ENCODE assay signal across 24 cellular contexts in the genomic region with DNA sequence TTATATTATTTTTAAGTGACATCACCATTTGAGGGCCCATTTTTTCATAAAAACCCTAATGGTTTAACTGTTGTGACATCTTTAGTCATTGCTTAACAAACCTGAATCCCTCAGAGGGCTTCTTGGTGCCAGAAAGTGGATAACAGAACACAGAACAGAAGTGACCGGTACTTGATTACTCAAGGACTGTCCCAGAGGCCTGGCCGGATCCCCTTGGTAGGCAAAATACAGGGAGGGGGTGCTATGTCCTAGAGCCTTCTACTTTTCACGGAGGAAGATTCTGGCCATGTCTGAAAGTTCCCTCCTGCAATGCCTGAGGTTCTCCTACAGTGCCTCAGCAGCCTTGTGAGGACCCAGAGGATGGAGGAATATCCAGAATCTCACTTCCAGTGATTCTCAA.
DNase-seq lines count a peak whose midpoint lies in the region; ATAC-seq and TF ChIP-seq lines count a peak whose summit lies in the region.
"Had no signal": no experiment of that assay in that cellular context is flagged by ENCODE, and none has a peak within 500 bp of the region (broad histone marks: within the 10 kb centered on the region; RNA-seq: fewer than 3 reads in every experiment).

No MANE protein-coding gene starts in this region.

- no peak overlapping the region for H3K56ac ChIP-seq in IMR-90 (ENCODE audit: extremely low read depth, insufficient read depth, low read length)

- no peak overlapping the region for H4K5ac ChIP-seq in IMR-90 (ENCODE audit: low read depth, low read length)

- H3K9me3 Mint-ChIP-seq in endodermal cell = no peaks in the 10 kb centered on the region
- H3K9me3 Mint-ChIP-seq: CD4-positive, alpha-beta memory T cell; CD4-positive, CD25-positive, alpha-beta regulatory T cell; CD8-positive, alpha-beta memory T cell had no signal

- 0 out of 2 replicates have a peak, but pooled peaks cover 3% of the 10 kb centered on the region for H3K9me1 ChIP-seq in IMR-90 (ENCODE audit: insufficient read depth, low read length)

- H2BK20ac ChIP-seq in IMR-90 (ENCODE audit: low read depth, low read length) = no peak overlapping the region

- H3K27ac ChIP-seq in IMR-90 (ENCODE audit: insufficient read depth, low read length) (no peak overlapping the region), osteoblast (ENCODE audit: low read depth, low read length) (no peak overlapping the region), thyroid gland (peak overlapping the region in 2 of 3 donors; percentile 65 to 78), endodermal cell (ENCODE audit: low read depth, low read length) (no peak overlapping the region)
- H3K27ac ChIP-seq: BLaER1 had no signal

- H3K18ac ChIP-seq in IMR-90 (ENCODE audit: low read depth, low read length) = no peak overlapping the region

- TF ChIP-seq POLR2A in IMR-90 (IDR thresholded peaks at IDR 0.05; ENCODE audit: low read depth, low read length) = no peak
- TF ChIP-seq POLR2A in thyroid gland (IDR thresholded peaks at IDR 0.05) = peak in 1 of 2 donors; percentile 5

- in situ Hi-C loops in IMR-90 (cut with MboI; ENCODE audit: low sequenced_read_pairs) (loop anchor here (10.0 kb wide), 1 partner anchor 891 kb away; no protein-coding TSS in a partner anchor), GM13976 (cut with MboI; ENCODE audit: low sequenced_read_pairs, unreplicated experiment) (loop anchor here (25.0 kb wide), 1 partner anchor 878 kb away; no protein-coding TSS in a partner anchor)

- H3K4me3 Mint-ChIP-seq in endodermal cell = no peak overlapping the region
- H3K4me3 Mint-ChIP-seq: CD14-positive monocyte; CD4-positive, alpha-beta memory T cell; CD4-positive, CD25-positive, alpha-beta regulatory T cell; CD8-positive, alpha-beta memory T cell had no signal

- WGBS in IMR-90 (ENCODE audit: extremely low coverage in 2 of 2, insufficient read length in 1 of 2), 2 experiments = no CpG with 5 or more reads among the region's 3 CpGs
- 36 to 47% methylated on average over 3 of the region's 3 CpGs for WGBS in thyroid gland, 2 donors
- WGBS in endodermal cell (ENCODE audit: insufficient coverage in 1 of 2, insufficient read length in 1 of 2), 2 experiments = 91 to 93% methylated on average over 3 of the region's 3 CpGs

- peaks cover 11% of the 10 kb centered on the region for H3K4me1 Mint-ChIP-seq in endodermal cell
- H3K4me1 Mint-ChIP-seq: CD14-positive monocyte had no signal

- peaks cover 3% of the 10 kb centered on the region; the same call in 1 of the 2 replicates for H3K4me1 ChIP-seq in IMR-90 (ENCODE audit: control insufficient read depth, insufficient read depth, low read length)
- peaks cover 6% of the 10 kb centered on the region for H3K4me1 ChIP-seq in osteoblast (ENCODE audit: insufficient read depth, low read length)
- H3K4me1 ChIP-seq in thyroid gland = peaks cover 43 to 56% of the 10 kb centered on the region in 2 donors
- no peaks in the 10 kb centered on the region for H3K4me1 ChIP-seq in endodermal cell (ENCODE audit: control insufficient read depth, insufficient read depth, low read length)

- no peaks in the 10 kb centered on the region for H4K20me1 ChIP-seq in IMR-90 (ENCODE audit: insufficient read depth, low read length)
- H4K20me1 ChIP-seq in osteoblast (ENCODE audit: insufficient read depth, low read length) = no peaks in the 10 kb centered on the region
- H4K20me1 ChIP-seq: BLaER1 had no signal

- no peak for ATAC-seq in IMR-90 (ENCODE audit: low read depth)
- ATAC-seq: GM12878 had no signal

- H3K27me3 Mint-ChIP-seq in endodermal cell (ENCODE audit: insufficient read depth) = no peaks in the 10 kb centered on the region
- H3K27me3 Mint-ChIP-seq: CD4-positive, alpha-beta memory T cell; CD4-positive, CD25-positive, alpha-beta regulatory T cell had no signal

- no peak overlapping the region for H3K9ac ChIP-seq in IMR-90 (ENCODE audit: low read depth, low read length)
- no peak overlapping the region for H3K9ac ChIP-seq in endodermal cell (ENCODE audit: extremely low read depth, low read length, poor library complexity, severe bottlenecking)
- H3K9ac ChIP-seq: BLaER1 had no signal

- dilution Hi-C loops in IMR-90 (cut with HindIII; ENCODE audit: low sequenced_read_pairs, unreplicated experiment) = no loop called here

- POLR2A ChIA-PET in IMR-90 (lab: Charles Lee; ENCODE audit: unreplicated experiment) = interaction anchor here (0.5 kb wide), 1 partner anchor 45 kb away, joined by 3 read pairs; no protein-coding TSS in a partner anchor

- H2AK9ac ChIP-seq in IMR-90 (replicated peaks; ENCODE audit: low read depth, low read length, poor library complexity) = peak overlapping the region; percentile 52

- no peak overlapping the region for H3K4ac ChIP-seq in IMR-90 (ENCODE audit: low read depth, low read length)

- no peaks in the 10 kb centered on the region for H3K36me3 Mint-ChIP-seq in endodermal cell (ENCODE audit: low read depth)
- H3K36me3 Mint-ChIP-seq: CD14-positive monocyte; CD4-positive, alpha-beta memory T cell; CD4-positive, CD25-positive, alpha-beta regulatory T cell; CD8-positive, alpha-beta memory T cell had no signal

- no peak overlapping the region for H3K27ac Mint-ChIP-seq in endodermal cell
- H3K27ac Mint-ChIP-seq: CD14-positive monocyte; CD4-positive, alpha-beta memory T cell; CD4-positive, CD25-positive, alpha-beta regulatory T cell; CD8-positive, alpha-beta memory T cell had no signal

- H3K4me2 ChIP-seq in IMR-90 (ENCODE audit: low read depth, low read length) (no peak overlapping the region), osteoblast (ENCODE audit: insufficient read depth, low read length) (no peak overlapping the region)
- H3K4me2 ChIP-seq: BLaER1 had no signal

- no peak overlapping the region for H2BK120ac ChIP-seq in IMR-90 (ENCODE audit: low read depth, low read length)

- no TSS peak for BruUV-seq in IMR-90 (replicated peaks; lab: Mats Ljungman, UMichigan)

- no peaks in the 10 kb centered on the region for H3K27me3 ChIP-seq in IMR-90 (ENCODE audit: control insufficient read depth, insufficient read depth, low read length)
- no peaks in the 10 kb centered on the region for H3K27me3 ChIP-seq in osteoblast (ENCODE audit: insufficient read depth, low read length)
- H3K27me3 ChIP-seq in thyroid gland = no peaks in the 10 kb centered on the region
- no peaks in the 10 kb centered on the region for H3K27me3 ChIP-seq in endodermal cell (ENCODE audit: control insufficient read depth, insufficient read depth, low read length, poor library complexity, severe bottlenecking)
- H3K27me3 ChIP-seq: BE2C, BLaER1 had no signal

- no peak overlapping the region for H3K14ac ChIP-seq in IMR-90 (replicated peaks; ENCODE audit: low read depth, low read length)

- no peaks in the 10 kb centered on the region for H3K36me3 ChIP-seq in IMR-90 (ENCODE audit: control insufficient read depth, insufficient read depth, low read length)
- no peaks in the 10 kb centered on the region for H3K36me3 ChIP-seq in osteoblast (ENCODE audit: insufficient read depth, low read length)
- H3K36me3 ChIP-seq in thyroid gland = no peaks in the 10 kb centered on the region
- H3K36me3 ChIP-seq in endodermal cell (ENCODE audit: control insufficient read depth, insufficient read depth, low read length) = no peaks in the 10 kb centered on the region
- H3K36me3 ChIP-seq: BE2C, BLaER1 had no signal

- CTCF ChIA-PET in IMR-90 (lab: Yijun Ruan, JAX) = interaction anchor here (1.1 kb wide), 1 partner anchor 259 kb away, joined by 3 read pairs; no protein-coding TSS in a partner anchor

- no peak for TF ChIP-seq RAD21 in IMR-90 (IDR thresholded peaks at IDR 0.05; ENCODE audit: low read length)

- no peak for TF ChIP-seq CTCF in IMR-90 (conservative IDR thresholded peaks at IDR 0.05; ENCODE audit: low read depth, low read length)
- no peak for TF ChIP-seq CTCF in osteoblast (IDR thresholded peaks at IDR 0.05; ENCODE audit: extremely low read depth, low read depth, low read length)
- TF ChIP-seq CTCF in thyroid gland (IDR thresholded peaks at IDR 0.05) = no peak
- TF ChIP-seq CTCF in GM13976 (IDR thresholded peaks at IDR 0.05; ENCODE audit: borderline replicate concordance, control extremely low read depth, extremely low read depth, insufficient read depth, missing control alignments) = no peak
- no peak for TF ChIP-seq CTCF in endodermal cell (conservative IDR thresholded peaks at IDR 0.05)

- no peak overlapping the region for H2AK5ac ChIP-seq in IMR-90 (ENCODE audit: low read depth, low read length)

- no peak for DNase-seq in IMR-90
- DNase-seq in amniotic epithelial cell (ENCODE audit: low read depth) = peak; percentile 16
- no peak for DNase-seq in osteoblast (ENCODE audit: insufficient read length, low spot score, missing footprints)
- DNase-seq in thyroid gland = peak; percentile 72 to 76
- DNase-seq in GM13976 (ENCODE audit: low spot score) = no peak
- DNase-seq in NCI-H524 treated with DMSO at 0.1 percent for 48 hours (lab: John Stamatoyannopoulos, UW) = no peak
- DNase-seq in endodermal cell = no peak
- DNase-seq: 8988T; ACHN; BE2C; C1 segment of cervical spinal cord; CD4-positive, CD25-positive, alpha-beta regulatory T cell; CD8-positive, alpha-beta memory T cell; COR-L47; DMS 273 treated with DMSO at 0.1 percent for 48 hours; DMS153; DMS79; DND-41; EL; GDM1 had no signal

- H4K8ac ChIP-seq in IMR-90 (ENCODE audit: low read depth in 2 of 2, low read length in 2 of 2) = no peak overlapping the region

- H3K79me1 ChIP-seq in IMR-90 (ENCODE audit: low read depth in 1 of 2, low read length in 2 of 2) = no peaks in the 10 kb centered on the region

- intact Hi-C loops in IMR-90 (cut with micrococcal nuclease) = loop anchor here (10.0 kb wide), 1 partner anchor 1111 kb away; a partner anchor contains a TSS
- intact Hi-C loops in thyroid gland (cut with DNase I) = loop anchor here (10.0 kb wide), 1 partner anchor 261 kb away; no protein-coding TSS in a partner anchor

- H2BK5ac ChIP-seq in IMR-90 (ENCODE audit: low read depth, low read length, poor library complexity, severe bottlenecking) = no peak overlapping the region

- H2AFZ ChIP-seq in IMR-90 (replicated peaks; ENCODE audit: low read length, poor library complexity) = no peak overlapping the region
- peak overlapping the region; percentile 16 for H2AFZ ChIP-seq in osteoblast (ENCODE audit: low read length)

- H3K9me3 ChIP-seq in IMR-90 (ENCODE audit: control insufficient read depth, insufficient read depth, low read length) (no peaks in the 10 kb centered on the region), osteoblast (ENCODE audit: low read depth, low read length) (no peaks in the 10 kb centered on the region), thyroid gland (no peaks in the 10 kb centered on the region), endodermal cell (ENCODE audit: control insufficient read depth, low read length) (no peaks in the 10 kb centered on the region)
- H3K9me3 ChIP-seq: BE2C, BLaER1 had no signal

- no peak overlapping the region for H4K91ac ChIP-seq in IMR-90 (ENCODE audit: insufficient read depth, low read depth, low read length)

- H3K23ac ChIP-seq in IMR-90 (ENCODE audit: low read depth, low read length) = no peak overlapping the region

- H3K79me2 ChIP-seq in osteoblast (ENCODE audit: insufficient read depth, low read length) = no peaks in the 10 kb centered on the region

- H2BK15ac ChIP-seq in IMR-90 (ENCODE audit: low read depth, low read length) = no peak overlapping the region

- no peak overlapping the region for H3K4me3 ChIP-seq in IMR-90 (ENCODE audit: insufficient read depth, low read depth, low read length)
- H3K4me3 ChIP-seq in osteoblast (ENCODE audit: insufficient read depth, low read length) = no peak overlapping the region
- H3K4me3 ChIP-seq in thyroid gland (replicated peaks in 1 of 3) = no peak overlapping the region
- no peak overlapping the region for H3K4me3 ChIP-seq in endodermal cell (ENCODE audit: low read length)
- H3K4me3 ChIP-seq: BLaER1, GM12878 had no signal

Comparison
In these comparisons a context has a peak if more than half of its experiments do, and no peak if none do; other contexts are left out.
1. DNase-seq: peak in amniotic epithelial cell (single experiment) and thyroid gland (2 of 2); none in IMR-90 (single experiment), osteoblast (single experiment), GM13976 (single experiment), NCI-H524 treated with DMSO at 0.1 percent for 48 hours (single experiment) and endodermal cell (single experiment).
2. H3K27ac ChIP-seq: peak in thyroid gland (2 of 3); none in IMR-90 (single experiment), osteoblast (single experiment) and endodermal cell (single experiment).